In the genomic region with DNA sequence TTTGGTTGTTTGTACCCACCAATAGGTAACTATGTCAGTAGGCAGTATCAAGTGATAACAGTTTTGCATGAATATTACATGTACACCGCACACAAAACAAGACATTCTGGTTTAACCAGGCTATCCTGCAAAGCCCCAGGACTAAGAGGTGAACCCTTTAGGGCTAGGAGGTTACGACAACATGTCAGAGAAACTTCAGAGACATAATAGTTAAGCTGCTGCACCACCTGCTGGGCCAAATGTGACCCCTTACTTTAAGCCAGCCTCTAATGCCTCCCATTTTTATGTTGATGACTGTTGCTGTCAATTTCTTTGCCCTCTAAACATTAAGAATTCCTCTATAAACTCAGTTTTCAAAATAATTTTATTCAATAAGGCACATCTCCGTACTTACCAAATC, we compare ENCODE assay signal across 31 cellular contexts. TPM values are rescaled to one million over a fixed set of nuclear protein-coding genes. Genes with fewer than 3 reads are reported as not detected.
DNase-seq lines count a peak whose midpoint lies in the region; ATAC-seq, FAIRE-seq and TF ChIP-seq lines count a peak whose summit lies in the region.
"Had no signal": no experiment of that assay in that cellular context is flagged by ENCODE, and none has a peak within 500 bp of the region (broad histone marks: within the 10 kb centered on the region; RNA-seq: fewer than 3 reads in every experiment).

No MANE protein-coding gene starts in this region.

- H3K27ac Mint-ChIP-seq in Caco-2 (ENCODE audit: unreplicated experiment): no peak overlapping the region
- H3K27ac Mint-ChIP-seq: activated CD4-positive, alpha-beta memory T cell treated with anti-CD3 and anti-CD28 coated beads for 36 hours; activated naive CD8-positive, alpha-beta T cell; activated T-helper 2 cell treated with anti-CD3 and anti-CD28 coated beads, Interferon-gamma antibody, Interleukin-2, Interleukin-4, amounts not matched to agents 10 μg/mL and 5 μg/mL and 100 μg/mL, durations not matched to agents 14 hours and 24 hours and 36 hours had no signal

- H4K20me1 ChIP-seq in Loucy (ENCODE audit: insufficient read depth, low read length, poor library complexity, severe bottlenecking): no peaks in the 10 kb centered on the region

- no TSS peak for BruUV-seq in Caco-2 (replicated peaks; lab: Mats Ljungman, UMichigan)

- no peaks in the 10 kb centered on the region for H3K9me3 Mint-ChIP-seq in Caco-2 (ENCODE audit: unreplicated experiment)
- H3K9me3 Mint-ChIP-seq: activated CD4-positive, alpha-beta memory T cell treated with anti-CD3 and anti-CD28 coated beads for 36 hours; activated T-helper 2 cell treated with anti-CD3 and anti-CD28 coated beads, Interferon-gamma antibody, Interleukin-2, Interleukin-4, amounts not matched to agents 10 μg/mL and 5 μg/mL and 100 μg/mL, durations not matched to agents 14 hours and 24 hours and 36 hours; nephron had no signal

- H3K27me3 Mint-ChIP-seq in Caco-2 (ENCODE audit: insufficient read depth, unreplicated experiment): no peaks in the 10 kb centered on the region
- H3K27me3 Mint-ChIP-seq: activated CD4-positive, alpha-beta memory T cell treated with anti-CD3 and anti-CD28 coated beads for 36 hours; activated naive CD8-positive, alpha-beta T cell had no signal

- H3K9me3 ChIP-seq in Caco-2 (no peaks in the 10 kb centered on the region), Loucy (ENCODE audit: insufficient read depth, low read depth, low read length) (no peaks in the 10 kb centered on the region)
- H3K9me3 ChIP-seq: ascending aorta; BLaER1 treated with 17β-estradiol and CSF1 and Interleukin-3, amounts not matched to agents 10 nM and 100 nM; mucosa of descending colon; tibial nerve had no signal

- no peaks in the 10 kb centered on the region for H3K79me2 ChIP-seq in Loucy (ENCODE audit: insufficient read depth, low read length)

- peak; percentile 25 for ATAC-seq in left colon
- ATAC-seq: mucosa of descending colon had no signal

- no peaks in the 10 kb centered on the region for H3F3A ChIP-seq in Loucy (ENCODE audit: low read depth)

- no peaks in the 10 kb centered on the region for H3K9me2 ChIP-seq in Loucy (replicated peaks; ENCODE audit: low read depth, low read length)

- no peak overlapping the region for H3K4me2 ChIP-seq in Loucy (ENCODE audit: low read depth, low read length, poor library complexity, severe bottlenecking)
- H3K4me2 ChIP-seq: BLaER1 treated with 17β-estradiol and CSF1 and Interleukin-3, amounts not matched to agents 10 nM and 100 nM had no signal

- no peak overlapping the region for H3K4me3 ChIP-seq in Caco-2 (ENCODE audit: low read depth, low read length)
- H3K4me3 ChIP-seq in Loucy (ENCODE audit: low read length, poor library complexity, severe bottlenecking): no peak overlapping the region
- no peak overlapping the region for H3K4me3 ChIP-seq in bronchial epithelial cell (ENCODE audit: low read depth, low read length)
- H3K4me3 ChIP-seq: ascending aorta; BLaER1 treated with 17β-estradiol and CSF1 and Interleukin-3, amounts not matched to agents 10 nM and 100 nM; lung; mucosa of descending colon; skin epidermis; tibial nerve had no signal

- CTCF ChIA-PET in Caco-2 (lab: Charles Lee): interaction anchor here (2.4 kb wide), 1 partner anchor 43 kb away, joined by 10 read pairs; no protein-coding TSS in a partner anchor

- H3K9ac ChIP-seq in Loucy (ENCODE audit: low read depth, low read length, poor library complexity, severe bottlenecking): no peak overlapping the region
- H3K9ac ChIP-seq: BLaER1 treated with 17β-estradiol and CSF1 and Interleukin-3, amounts not matched to agents 10 nM and 100 nM had no signal

- H3K4me1 ChIP-seq in Caco-2: peaks cover 15% of the 10 kb centered on the region
- H3K4me1 ChIP-seq in Loucy (ENCODE audit: insufficient read depth, low read length, poor library complexity, severe bottlenecking): no peaks in the 10 kb centered on the region
- H3K4me1 ChIP-seq: ascending aorta had no signal

- H3K4me3 Mint-ChIP-seq in Caco-2 (ENCODE audit: unreplicated experiment): no peak overlapping the region
- H3K4me3 Mint-ChIP-seq: activated CD4-positive, alpha-beta memory T cell treated with anti-CD3 and anti-CD28 coated beads for 36 hours; activated naive CD8-positive, alpha-beta T cell; nephron had no signal

- intact Hi-C loops in Caco-2 (cut with micrococcal nuclease; ENCODE audit: unreplicated experiment) (loop anchor here (1.0 kb wide), 1 partner anchor 43 kb away; no protein-coding TSS in a partner anchor), left colon (cut with DNase I, micrococcal nuclease) (no loop called here)

- no peak overlapping the region for H2AFZ ChIP-seq in Loucy (ENCODE audit: low read length)

- peak in 1 of 2 experiments; percentile 61 for DNase-seq in Caco-2
- peak; percentile 45 for DNase-seq in bronchial epithelial cell (ENCODE audit: low read depth)
- DNase-seq in left colon: no peak
- DNase-seq in AG08395 (ENCODE audit: low spot score): no peak
- DNase-seq in COLO829 (ENCODE audit: low spot score): no peak
- no peak for DNase-seq in activated CD4-positive, CD25-positive, alpha-beta regulatory T cell treated with anti-CD3 and anti-CD28 coated beads, Interleukin-2, amount 50 U/mL, for 72 hours
- DNase-seq in NOMO-1 treated with DMSO at 0.1 percent for 48 hours (lab: John Stamatoyannopoulos, UW; ENCODE audit: unreplicated experiment): no peak
- DNase-seq: ACHN; activated CD4-positive, alpha-beta memory T cell treated with anti-CD3 and anti-CD28 coated beads for 36 hours; activated CD8-positive, alpha-beta memory T cell treated with anti-CD3 and anti-CD28 coated beads, Interleukin-2, amount 50 U/mL, for 4 hours; central memory CD4-positive, alpha-beta T cell; glutamatergic neuron; Karpas-422; kidney; mucosa of descending colon; NCI-H1092; NCI-H187 treated with DMSO at 0.1 percent for 48 hours; NK-92 treated with Interleukin-12 subunit alpha and Interleukin-12 subunit beta, amount 100 ng/mL, for 24 hours had no signal

- H3K4me1 Mint-ChIP-seq in Caco-2 (ENCODE audit: low read depth, unreplicated experiment): peaks cover 9% of the 10 kb centered on the region

- peaks cover 7% of the 10 kb centered on the region for H3K36me3 ChIP-seq in Caco-2 (ENCODE audit: control insufficient read depth, insufficient read depth, low read length)
- peaks cover 55% of the 10 kb centered on the region for H3K36me3 ChIP-seq in Loucy (ENCODE audit: insufficient read depth, low read length)
- peaks cover 18% of the 10 kb centered on the region for H3K36me3 ChIP-seq in bronchial epithelial cell (ENCODE audit: control insufficient read depth, insufficient read depth, low read length)

- POLR2A ChIA-PET in Caco-2 (lab: Charles Lee): no interaction called here

- TF ChIP-seq CTCF in Caco-2 (IDR thresholded peaks at IDR 0.05; ENCODE audit: insufficient read depth in 1 of 2, low read depth in 1 of 2, low read length in 1 of 2, severe bottlenecking in 1 of 2, unreplicated experiment in 1 of 2) (peak; percentile 20 to 28), Loucy (conservative IDR thresholded peaks at IDR 0.05; ENCODE audit: low read length) (peak; percentile 48), bronchial epithelial cell (IDR thresholded peaks at IDR 0.05; ENCODE audit: insufficient read depth, low read length, severe bottlenecking) (peak; percentile 53)

- no peak for FAIRE-seq in bronchial epithelial cell (lab: Jason Lieb, UNC)
- FAIRE-seq: endothelial cell of umbilical vein, kidney, RCC 7860 had no signal

- peaks cover 97% of the 10 kb centered on the region for H3K36me3 Mint-ChIP-seq in Caco-2 (ENCODE audit: insufficient read depth, unreplicated experiment)

- H3K27me3 ChIP-seq in Caco-2 (replicated peaks; ENCODE audit: control insufficient read depth, insufficient read depth, low read length) (no peaks in the 10 kb centered on the region), Loucy (ENCODE audit: insufficient read depth, low read length, poor library complexity, severe bottlenecking) (no peaks in the 10 kb centered on the region), bronchial epithelial cell (ENCODE audit: control insufficient read depth, insufficient read depth, low read length) (no peaks in the 10 kb centered on the region)
- H3K27me3 ChIP-seq: ascending aorta; BLaER1 treated with 17β-estradiol and CSF1 and Interleukin-3, amounts not matched to agents 10 nM and 100 nM; tibial nerve had no signal

RNA-seq across cellular contexts. Expression of a gene that starts 15.4 kb away (rescaled TPM):
- 105 and 113 TPM in 2 replicates for total RNA-seq in Caco-2 (2022)
- 42.9 and 54.8 TPM in 2 replicates for total RNA-seq in bronchial epithelial cell
- 10 to 100 TPM; 49.9 to 56.5 TPM for total RNA-seq in left colon

RNA-seq across cellular contexts. Expression of a gene that starts 17.7 kb away (rescaled TPM):
- 0.50 and 0.79 TPM in 2 replicates for total RNA-seq in Caco-2 (2022)
- total RNA-seq in bronchial epithelial cell: not detected in 2 replicates
- total RNA-seq in left colon: not detected
- total RNA-seq: endothelial cell of umbilical vein, kidney, osteoblast, tibial nerve had no signal

RNA-seq across cellular contexts. Expression of a gene that starts 22.1 kb away (rescaled TPM):
- total RNA-seq in Caco-2 (2022) (0.34 TPM in 1 of 2 replicates, not detected in the other), bronchial epithelial cell (not detected in 2 replicates), left colon (under 1 TPM in 1 of 2 donors, not detected in 1; 0.22 TPM)
- total RNA-seq: ascending aorta, dermis microvascular lymphatic vessel endothelial cell, endothelial cell of umbilical vein, osteoblast, tibial nerve had no signal

RNA-seq across cellular contexts. Expression of a gene that starts 29.8 kb away (rescaled TPM):
- total RNA-seq in Caco-2 (2022) (0.16 and 0.46 TPM in 2 replicates), bronchial epithelial cell (27.1 and 93.3 TPM in 2 replicates), left colon (10 to 100 TPM; 18.9 to 28.5 TPM)
- total RNA-seq: activated T-helper 2 cell treated with anti-CD3 and anti-CD28 coated beads, Interferon-gamma antibody, Interleukin-2, Interleukin-4, amounts not matched to agents 10 μg/mL and 5 μg/mL and 100 μg/mL, durations not matched to agents 14 hours and 24 hours and 36 hours; ascending aorta; endothelial cell of umbilical vein; osteoblast had no signal

RNA-seq across cellular contexts. Expression of a gene that starts 46.7 kb away (rescaled TPM):
- 205 TPM in 2 replicates for total RNA-seq in Caco-2 (2022)
- total RNA-seq in bronchial epithelial cell: 41.9 and 49.5 TPM in 2 replicates
- 100 to 1,000 TPM; 100 to 102 TPM for total RNA-seq in left colon
